Comparison of ENCODE assay signal across 8 cellular contexts in the genomic region with DNA sequence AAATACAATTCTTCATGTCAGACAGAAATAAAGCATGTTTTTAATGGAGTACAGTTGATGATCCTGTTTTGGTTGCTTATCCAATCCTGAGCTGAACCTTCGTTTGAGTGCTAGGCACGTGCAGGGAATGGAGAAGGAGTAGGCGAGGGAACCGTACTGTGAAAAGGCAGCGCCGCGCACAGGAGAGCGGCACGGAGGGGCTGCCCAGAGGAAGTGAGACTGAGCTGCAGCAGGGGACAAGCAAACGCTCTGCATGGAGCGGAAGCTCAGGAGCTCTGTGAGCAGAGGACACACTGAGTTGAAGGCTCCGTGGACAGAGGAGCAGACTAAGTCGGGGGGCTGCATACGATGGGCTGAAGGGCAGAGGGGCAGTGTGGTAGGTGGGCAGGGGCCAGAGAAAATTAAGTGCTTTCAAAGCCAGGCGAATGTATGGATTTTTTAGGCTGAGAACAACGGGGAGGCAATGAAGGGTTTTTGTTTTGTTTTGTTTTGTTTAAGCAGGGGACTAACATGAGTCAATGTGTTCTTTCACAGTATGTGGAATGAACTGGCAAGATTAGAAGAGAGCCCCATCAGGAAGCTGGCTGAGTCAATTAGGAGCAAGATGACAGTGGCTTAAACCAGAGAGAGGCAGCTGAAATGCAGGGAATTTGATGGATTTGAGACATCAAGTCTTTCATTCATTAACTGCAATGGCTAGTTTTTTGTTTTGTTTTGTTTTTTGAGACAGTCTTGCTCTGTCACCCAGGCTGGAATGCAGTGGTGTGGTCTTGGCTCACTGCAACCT. TPM values are rescaled to one million over a fixed set of nuclear protein-coding genes. Genes with fewer than 3 reads are reported as not detected.
DNase-seq lines count a peak whose midpoint lies in the region; ATAC-seq, FAIRE-seq and TF ChIP-seq lines count a peak whose summit lies in the region.

No MANE protein-coding gene starts in this region.

- H3K4me3 ChIP-seq in WERI-Rb-1 (ENCODE audit: low read depth, low read length) (no peak overlapping the region), keratinocyte (ENCODE audit: control insufficient read depth in 2 of 3, extremely low read depth in 1 of 3, insufficient read depth in 2 of 3, low read depth in 1 of 3, low read length in 3 of 3) (no peak overlapping the region)

- H3K9ac ChIP-seq in keratinocyte (ENCODE audit: control insufficient read depth, extremely low read depth, insufficient read depth, low read length): peak overlapping the region; percentile 5

- no peak overlapping the region for H3K4me2 ChIP-seq in keratinocyte (ENCODE audit: control insufficient read depth, extremely low read depth, insufficient read depth, low read depth, low read length)

- dilution Hi-C loops in keratinocyte (cut with MboI; ENCODE audit: extremely low pct_ligation_motif_present, low sequenced_read_pairs): no loop called here

- H3K27me3 ChIP-seq in WERI-Rb-1 (ENCODE audit: insufficient read depth, low read depth, severe bottlenecking): no peaks in the 10 kb centered on the region
- no peaks in the 10 kb centered on the region for H3K27me3 ChIP-seq in keratinocyte (ENCODE audit: control insufficient read depth, extremely low read depth, insufficient read depth, low read length)

- H3K9me3 ChIP-seq in WERI-Rb-1 (ENCODE audit: severe bottlenecking): no peaks in the 10 kb centered on the region
- no peaks in the 10 kb centered on the region for H3K9me3 ChIP-seq in keratinocyte (ENCODE audit: control insufficient read depth, low read depth, low read length)

- TF ChIP-seq CTCF in WERI-Rb-1 (IDR thresholded peaks at IDR 0.05; ENCODE audit: low read depth, low read length) (no peak), keratinocyte (optimal IDR thresholded peaks at IDR 0.05 in 1 of 3, IDR thresholded peaks at IDR 0.05 in 1 of 3, conservative IDR thresholded peaks at IDR 0.05 in 1 of 3; ENCODE audit: extremely low read depth in 1 of 3, insufficient read depth in 2 of 3, low read length in 3 of 3) (no peak)

- no peak overlapping the region for H2AFZ ChIP-seq in keratinocyte (ENCODE audit: control insufficient read depth, low read length)

- peak; percentile 53; the same call in 1 of the 2 replicates for TF ChIP-seq POLR2A in GM12892 (IDR thresholded peaks at IDR 0.05; ENCODE audit: low read depth, low read length)

- H3K79me2 ChIP-seq in keratinocyte (ENCODE audit: control insufficient read depth, insufficient read depth, low read length): no peaks in the 10 kb centered on the region

- H4K20me1 ChIP-seq in keratinocyte (ENCODE audit: control insufficient read depth, extremely low read depth, insufficient read depth, low read length): no peaks in the 10 kb centered on the region

- H3K27ac ChIP-seq in WERI-Rb-1 (peak overlapping the region; percentile 86), keratinocyte (ENCODE audit: control insufficient read depth, insufficient read depth, low read length) (peak overlapping the region; percentile 49)

- peak; percentile 19 for DNase-seq in GM12892 (ENCODE audit: insufficient read length)
- no peak for DNase-seq in WERI-Rb-1
- no peak for DNase-seq in keratinocyte (ENCODE audit: low read depth, low spot score)
- DNase-seq in left cardiac atrium: no peak
- DNase-seq in stimulated activated CD4-positive, alpha-beta T cell treated with anti-CD3 and anti-CD28 coated beads, Interleukin-4, amount 100 ng/mL, for 4 hours: no peak

- H3K9me1 ChIP-seq in keratinocyte (ENCODE audit: control insufficient read depth, extremely low read depth, insufficient read depth, low read length): no peaks in the 10 kb centered on the region

- intact Hi-C loops in left cardiac atrium (cut with DNase I): no loop called here

- FAIRE-seq in GM12892 (lab: Jason Lieb, UNC) (peak; percentile 90), keratinocyte (lab: Jason Lieb, UNC) (peak; percentile 48)

- ATAC-seq in HG02571 (IDR thresholded peaks at IDR 0.05; ENCODE audit: unreplicated experiment): peak; percentile 88
- ATAC-seq in HG02759 (IDR thresholded peaks at IDR 0.05; ENCODE audit: unreplicated experiment): no peak
- no peak for ATAC-seq in left cardiac atrium
- no peak for ATAC-seq in HG03097 (IDR thresholded peaks at IDR 0.05; ENCODE audit: low FRiP score, unreplicated experiment)

- H3K4me1 ChIP-seq in keratinocyte (ENCODE audit: control insufficient read depth, extremely low read depth, insufficient read depth, low read length): peaks cover 15% of the 10 kb centered on the region

- H3K36me3 ChIP-seq in WERI-Rb-1: peaks cover 4% of the 10 kb centered on the region
- H3K36me3 ChIP-seq in keratinocyte (ENCODE audit: control insufficient read depth in 2 of 2, extremely low read depth in 1 of 2, insufficient read depth in 2 of 2, low read length in 2 of 2): peaks cover 0 to 7% of the 10 kb centered on the region in 2 experiments

RNA-seq across cellular contexts. Expression of gene TM2D3, which starts 23.8 kb away (rescaled TPM):
- 53.9 TPM for polyA plus RNA-seq in GM12892 (2012; ENCODE audit: missing spikeins)
- polyA plus RNA-seq in keratinocyte: 42.1 to 58.5 TPM (median 56.7 TPM) in 3 replicates
- polyA plus RNA-seq in keratinocyte (2011; ENCODE audit: low read depth): 31.9 TPM
- polyA plus RNA-seq in keratinocyte (2011; cell fraction: cytosol; rRNA removed): 26.1 and 36.2 TPM in 2 replicates
- polyA plus RNA-seq in keratinocyte (2011; cell fraction: nucleus; rRNA removed): 73.1 and 76.1 TPM in 2 replicates
- 37.5 and 50.5 TPM in 2 replicates for polyA plus RNA-seq in keratinocyte (2012; ENCODE audit: low replicate concordance)
- polyA minus RNA-seq in keratinocyte: 9.5 to 36.7 TPM (median 31.8 TPM) in 3 replicates
- 34.1 TPM for polyA minus RNA-seq in keratinocyte (2011; cell fraction: cytosol; rRNA and poly(A)+ RNA removed)
- 37.0 and 54.1 TPM in 2 replicates for polyA minus RNA-seq in keratinocyte (2011; cell fraction: nucleus; rRNA and poly(A)+ RNA removed)
- 10 to 100 TPM; 39.2 to 46.8 TPM for total RNA-seq in left cardiac atrium

RNA-seq across cellular contexts. Expression of gene TARS3, which starts 48.3 kb away (rescaled TPM):
- polyA plus RNA-seq in GM12892 (2012; ENCODE audit: missing spikeins): 2.9 TPM
- 2.8 to 3.9 TPM (median 3.0 TPM) in 3 replicates for polyA plus RNA-seq in keratinocyte
- polyA plus RNA-seq in keratinocyte (2011; ENCODE audit: low read depth): 11.3 TPM
- polyA plus RNA-seq in keratinocyte (2011; cell fraction: cytosol; rRNA removed): 1.9 and 2.8 TPM in 2 replicates
- polyA plus RNA-seq in keratinocyte (2011; cell fraction: nucleus; rRNA removed): 3.7 and 5.9 TPM in 2 replicates
- polyA plus RNA-seq in keratinocyte (2012; ENCODE audit: low replicate concordance): 4.2 and 4.4 TPM in 2 replicates
- polyA minus RNA-seq in keratinocyte: 1.7 to 5.3 TPM (median 2.0 TPM) in 3 replicates
- polyA minus RNA-seq in keratinocyte (2011; cell fraction: cytosol; rRNA and poly(A)+ RNA removed): 3.3 TPM
- polyA minus RNA-seq in keratinocyte (2011; cell fraction: nucleus; rRNA and poly(A)+ RNA removed): 3.8 and 5.0 TPM in 2 replicates
- total RNA-seq in left cardiac atrium: 10 to 100 TPM; 19.9 to 22.6 TPM
